ENCODE assay signal across 10 cellular contexts in the genomic region with DNA sequence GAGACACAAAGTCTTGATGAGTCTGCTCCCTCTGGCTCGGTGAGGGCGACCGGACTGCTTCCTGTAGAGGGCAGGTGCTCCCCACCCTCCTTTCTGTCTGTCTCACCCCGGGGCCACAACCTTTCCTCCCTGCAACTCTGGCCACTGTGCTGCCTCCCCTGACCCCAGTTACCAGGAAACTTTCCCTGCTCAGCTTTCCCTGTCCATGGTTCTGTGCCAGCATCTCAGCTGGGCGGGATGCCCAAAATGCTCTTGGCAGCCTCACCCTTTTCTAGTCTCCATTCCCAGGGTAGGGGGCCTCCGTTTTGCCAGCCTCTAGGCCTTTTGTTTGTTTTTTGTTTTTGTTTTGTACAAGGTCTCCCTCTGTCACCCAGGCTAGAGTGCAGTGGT. TPM values are rescaled to one million over a fixed set of nuclear protein-coding genes. Genes with fewer than 3 reads are reported as not detected.
DNase-seq lines count a peak whose midpoint lies in the region; ATAC-seq and TF ChIP-seq lines count a peak whose summit lies in the region.
"Had no signal": no experiment of that assay in that cellular context is flagged by ENCODE, and none has a peak within 500 bp of the region (broad histone marks: within the 10 kb centered on the region; RNA-seq: fewer than 3 reads in every experiment).

No MANE protein-coding gene starts in this region.

- no peak overlapping the region for H3K9ac ChIP-seq in muscle layer of colon (ENCODE audit: low read length)

- DNase-seq in Right ventricle myocardium inferior (ENCODE audit: missing footprints), result peak; percentile 72
- DNase-seq in right atrium auricular region (ENCODE audit: low spot score), result no peak
- peak; percentile 73 for DNase-seq in cerebellum (ENCODE audit: low spot score)
- DNase-seq in vagina (ENCODE audit: extremely low spot score in 2 of 2), result no peak
- no peak for DNase-seq in NCI-H2171 treated with DMSO at 0.1 percent for 48 hours (lab: John Stamatoyannopoulos, UW)
- DNase-seq: NCI-H1092 treated with DMSO at 0.1 percent for 48 hours had no signal

- ATAC-seq in Right ventricle myocardium inferior (peak; percentile 23), HG02973 (IDR thresholded peaks at IDR 0.05; ENCODE audit: unreplicated experiment) (no peak), HG03280 (IDR thresholded peaks at IDR 0.05; ENCODE audit: unreplicated experiment) (no peak)

- TF ChIP-seq POLR2A in vagina (IDR thresholded peaks at IDR 0.05), result no peak

- H3K27me3 ChIP-seq in right atrium auricular region, result no peaks in the 10 kb centered on the region
- H3K27me3 ChIP-seq in muscle layer of colon (ENCODE audit: control insufficient read depth in 1 of 2, insufficient read depth in 2 of 2, low read length in 2 of 2), result no peaks in the 10 kb centered on the region
- H3K27me3 ChIP-seq in vagina, result no peaks in the 10 kb centered on the region

- H3K9me3 ChIP-seq in right atrium auricular region (no peaks in the 10 kb centered on the region), muscle layer of colon (ENCODE audit: low read length) (no peaks in the 10 kb centered on the region), vagina (no peaks in the 10 kb centered on the region)

- peaks cover 5% of the 10 kb centered on the region for H3K36me3 ChIP-seq in right atrium auricular region
- peaks cover 4% of the 10 kb centered on the region for H3K36me3 ChIP-seq in muscle layer of colon (ENCODE audit: insufficient read depth, low read length)
- H3K36me3 ChIP-seq in vagina, result no peaks in the 10 kb centered on the region

- TF ChIP-seq CTCF in right atrium auricular region (IDR thresholded peaks at IDR 0.05) (no peak), vagina (IDR thresholded peaks at IDR 0.05) (no peak)

- H3K4me3 ChIP-seq in right atrium auricular region (peak overlapping the region in 1 of 2 donors; percentile 93), muscle layer of colon (ENCODE audit: low read depth in 1 of 2, low read length in 2 of 2) (no peak overlapping the region), vagina (peak overlapping the region; percentile 95 to 96)

- intact Hi-C loops in Right ventricle myocardium inferior (cut with DNase I), result loop anchor here (5.0 kb wide), 1 partner anchor 74 kb away; no protein-coding TSS in a partner anchor
- intact Hi-C loops in vagina (cut with DNase I), result no loop called here

- H3K27ac ChIP-seq in right atrium auricular region (peak overlapping the region in 1 of 2 donors; percentile 19), muscle layer of colon (ENCODE audit: low read depth, low read length) (peak overlapping the region; percentile 29), vagina (peak overlapping the region; percentile 85)

- peaks cover 0 to 25% of the 10 kb centered on the region in 2 donors for H3K4me1 ChIP-seq in right atrium auricular region
- H3K4me1 ChIP-seq in muscle layer of colon (ENCODE audit: insufficient read depth, low read length), result peaks cover 11% of the 10 kb centered on the region
- peaks cover 24% of the 10 kb centered on the region for H3K4me1 ChIP-seq in vagina

RNA-seq across cellular contexts. Expression of a gene that starts 1.4 kb away (rescaled TPM):
- 12.6 TPM for total RNA-seq in Right ventricle myocardium inferior
- 1 to 10 TPM; 5.5 to 6.7 TPM for total RNA-seq in right atrium auricular region
- total RNA-seq in cerebellum, result 12.1 TPM
- total RNA-seq in vagina, result 63.6 TPM

RNA-seq across cellular contexts. Expression of a gene that starts 12.4 kb away (rescaled TPM):
- total RNA-seq in Right ventricle myocardium inferior, result 225 TPM
- total RNA-seq in right atrium auricular region, result 100 to 1,000 TPM; 153 to 201 TPM
- total RNA-seq in cerebellum, result 47.1 TPM
- 110 TPM for total RNA-seq in vagina

RNA-seq across cellular contexts. Expression of a gene that starts 19.6 kb away (rescaled TPM):
- not detected for total RNA-seq in Right ventricle myocardium inferior
- total RNA-seq in right atrium auricular region, result not detected
- not detected for total RNA-seq in cerebellum
- total RNA-seq in vagina, result not detected
- total RNA-seq: glomerular endothelial cell had no signal

RNA-seq across cellular contexts. Expression of a gene that starts 22.2 kb away (rescaled TPM):
- total RNA-seq in Right ventricle myocardium inferior, result 0.70 TPM
- 1 to 10 TPM in 1 of 2 donors, not detected in 1; 3.9 TPM for total RNA-seq in right atrium auricular region
- total RNA-seq in cerebellum, result not detected
- 12.5 TPM for total RNA-seq in vagina
- total RNA-seq: glomerular endothelial cell had no signal

Comparison
In these comparisons a context has a peak if more than half of its experiments do, and no peak if none do; other contexts are left out.
1. DNase-seq: peak in Right ventricle myocardium inferior (single experiment) and cerebellum (single experiment); none in right atrium auricular region (single experiment), vagina (0 of 2) and NCI-H2171 treated with DMSO at 0.1 percent for 48 hours (single experiment).
2. H3K4me3 ChIP-seq: peak in vagina (2 of 2); none in muscle layer of colon (0 of 2).